1 cellular context compared by ENCODE assay signal in genomic region chr1:161935264-161935663, GRCh38.
TF ChIP-seq lines count a peak whose summit lies in the region.

No MANE protein-coding gene starts in this region.

TF ChIP-seq in WTC11, 78 proteins besides CTCF, POLR2A, EP300 and RAD21 (continued from another document):
- TF ChIP-seq ARID4B (CRISPR knock-in tag; IDR thresholded peaks at IDR 0.05; ENCODE audit: borderline replicate concordance) (no peak), ATF1 (CRISPR knock-in tag; IDR thresholded peaks at IDR 0.05) (no peak), ZNF396 (CRISPR knock-in tag; IDR thresholded peaks at IDR 0.05; ENCODE audit: borderline replicate concordance) (no peak), RORB (CRISPR knock-in tag; IDR thresholded peaks at IDR 0.05) (no peak), FOXJ3 (CRISPR knock-in tag; IDR thresholded peaks at IDR 0.05; ENCODE audit: borderline replicate concordance) (no peak)
- TF ChIP-seq, protein P1, sequence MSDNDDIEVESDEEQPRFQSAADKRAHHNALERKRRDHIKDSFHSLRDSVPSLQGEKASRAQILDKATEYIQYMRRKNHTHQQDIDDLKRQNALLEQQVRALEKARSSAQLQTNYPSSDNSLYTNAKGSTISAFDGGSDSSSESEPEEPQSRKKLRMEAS (CRISPR knock-in tag; IDR thresholded peaks at IDR 0.05), result no peak
- TF ChIP-seq, protein P2, sequence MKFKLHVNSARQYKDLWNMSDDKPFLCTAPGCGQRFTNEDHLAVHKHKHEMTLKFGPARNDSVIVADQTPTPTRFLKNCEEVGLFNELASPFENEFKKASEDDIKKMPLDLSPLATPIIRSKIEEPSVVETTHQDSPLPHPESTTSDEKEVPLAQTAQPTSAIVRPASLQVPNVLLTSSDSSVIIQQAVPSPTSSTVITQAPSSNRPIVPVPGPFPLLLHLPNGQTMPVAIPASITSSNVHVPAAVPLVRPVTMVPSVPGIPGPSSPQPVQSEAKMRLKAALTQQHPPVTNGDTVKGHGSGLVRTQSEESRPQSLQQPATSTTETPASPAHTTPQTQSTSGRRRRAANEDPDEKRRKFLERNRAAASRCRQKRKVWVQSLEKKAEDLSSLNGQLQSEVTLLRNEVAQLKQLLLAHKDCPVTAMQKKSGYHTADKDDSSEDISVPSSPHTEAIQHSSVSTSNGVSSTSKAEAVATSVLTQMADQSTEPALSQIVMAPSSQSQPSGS (CRISPR knock-in tag; IDR thresholded peaks at IDR 0.05; ENCODE audit: borderline replicate concordance, low read depth), result no peak
- TF ChIP-seq, protein P3, sequence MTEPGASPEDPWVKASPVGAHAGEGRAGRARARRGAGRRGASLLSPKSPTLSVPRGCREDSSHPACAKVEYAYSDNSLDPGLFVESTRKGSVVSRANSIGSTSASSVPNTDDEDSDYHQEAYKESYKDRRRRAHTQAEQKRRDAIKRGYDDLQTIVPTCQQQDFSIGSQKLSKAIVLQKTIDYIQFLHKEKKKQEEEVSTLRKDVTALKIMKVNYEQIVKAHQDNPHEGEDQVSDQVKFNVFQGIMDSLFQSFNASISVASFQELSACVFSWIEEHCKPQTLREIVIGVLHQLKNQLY (CRISPR knock-in tag; IDR thresholded peaks at IDR 0.05), result no peak
